ENCODE assay signal across 8 cellular contexts in genomic region chr9:97923529-97924108, GRCh38. TPM values are rescaled to one million over a fixed set of nuclear protein-coding genes. Genes with fewer than 3 reads are reported as not detected.
DNase-seq lines count a peak whose midpoint lies in the region; ATAC-seq, FAIRE-seq and TF ChIP-seq lines count a peak whose summit lies in the region.

No MANE protein-coding gene starts in this region.

- H3K9me3 ChIP-seq in iPS-20b (ENCODE audit: insufficient read depth, low read depth, low read length) (no peaks in the 10 kb centered on the region), small intestine (ENCODE audit: control insufficient read depth, low read depth) (no peaks in the 10 kb centered on the region)

- ATAC-seq in HG02870 (IDR thresholded peaks at IDR 0.05; ENCODE audit: unreplicated experiment) = no peak

- peaks cover 12% of the 10 kb centered on the region for H3K27me3 Mint-ChIP-seq in HFFc6 (ENCODE audit: insufficient read depth)

- H3K4me1 ChIP-seq in iPS-20b (ENCODE audit: insufficient read depth, low read length) = no peaks in the 10 kb centered on the region
- peaks cover 0 to 1% of the 10 kb centered on the region in 2 donors for H3K4me1 ChIP-seq in small intestine (ENCODE audit: control insufficient read depth in 2 of 2, insufficient read depth in 1 of 2, low read depth in 1 of 2, low read length in 1 of 2)

- in situ Hi-C loops in astrocyte of the spinal cord (cut with HindIII; ENCODE audit: low sequenced_read_pairs) = no loop called here

- peak; percentile 25 for DNase-seq in DMS153 (lab: John Stamatoyannopoulos, UW)
- peak; percentile 74 for DNase-seq in HFFc6
- DNase-seq in NCI-H187 treated with DMSO at 0.1 percent for 48 hours (lab: John Stamatoyannopoulos, UW) = peak; percentile 14
- DNase-seq in T-helper 22 cell (ENCODE audit: low read depth) = peak; percentile 45
- peak; percentile 85 for DNase-seq in astrocyte of the spinal cord (ENCODE audit: low read depth, low spot score)
- DNase-seq in small intestine = peak; percentile 82

- H3K36me3 ChIP-seq in iPS-20b (ENCODE audit: insufficient read depth, low read depth, low read length) (no peaks in the 10 kb centered on the region), small intestine (ENCODE audit: control insufficient read depth in 2 of 2, insufficient read depth in 2 of 2, low read length in 2 of 2) (no peaks in the 10 kb centered on the region)

- peak; percentile 92 for TF ChIP-seq CTCF in HFFc6 (IDR thresholded peaks at IDR 0.05)
- TF ChIP-seq CTCF in astrocyte of the spinal cord (IDR thresholded peaks at IDR 0.05; ENCODE audit: low read depth, low read length) = peak; percentile 64

- no peak overlapping the region for H3K9ac ChIP-seq in iPS-20b (ENCODE audit: low read depth, low read length)

- H3K4me3 ChIP-seq in astrocyte of the spinal cord (ENCODE audit: low read depth, low read length) (peak overlapping the region; percentile 16), iPS-20b (ENCODE audit: low read length) (0 out of 2 replicates have a peak overlapping the region, but pooled peaks have one; percentile 39), small intestine (ENCODE audit: low read depth in 1 of 2, low read length in 2 of 2) (no peak overlapping the region)

- H3K36me3 Mint-ChIP-seq in HFFc6 (ENCODE audit: low read depth) = peaks cover 6% of the 10 kb centered on the region

- H3K27me3 ChIP-seq in iPS-20b (ENCODE audit: insufficient read depth, low read length) (peaks cover 59% of the 10 kb centered on the region), small intestine (ENCODE audit: control insufficient read depth in 2 of 2, insufficient read depth in 2 of 2, low read length in 2 of 2) (no peaks in the 10 kb centered on the region)

- H3K4me3 Mint-ChIP-seq in HFFc6 = peak overlapping the region; percentile 81

- H3K9me3 Mint-ChIP-seq in HFFc6 = no peaks in the 10 kb centered on the region

- no peak overlapping the region for H3K27ac ChIP-seq in iPS-20b (ENCODE audit: low read length)
- H3K27ac ChIP-seq in small intestine (ENCODE audit: low read depth in 1 of 2, low read length in 1 of 2) = no peak overlapping the region

- peak overlapping the region; percentile 51 for H3K27ac Mint-ChIP-seq in HFFc6

- peak; percentile 55 for FAIRE-seq in small intestine (lab: Jason Lieb, UNC)

- WGBS in small intestine, 3 donors = 0 to 1% (median 0%) methylated on average over 8 of the region's 8 CpGs

- H3K4me1 Mint-ChIP-seq in HFFc6 (ENCODE audit: low read depth) = peaks cover 44% of the 10 kb centered on the region

RNA-seq across cellular contexts. Expression of gene TRMO, which starts 1.3 kb away (rescaled TPM):
- 10 to 100 TPM in 2 of 6 experiments, 1 to 10 TPM in 4; 8.4 to 10.9 (median 9.6) TPM for total RNA-seq in HFFc6 (2021; fragmentation: NEBNext Ultra II Directional; extraction: Animal tissue kit (Norgen Biotek cat#: 25700))
- polyA plus RNA-seq in small intestine = 10 to 100 TPM in 1 of 3 donors, 1 to 10 TPM in 2; 6.2 to 10.8 (median 9.2) TPM

RNA-seq across cellular contexts. Expression of gene HEMGN, which starts 14.4 kb away (rescaled TPM):
- total RNA-seq in HFFc6 (2021; fragmentation: NEBNext Ultra II Directional; extraction: Animal tissue kit (Norgen Biotek cat#: 25700)) = not detected
- under 1 TPM in 1 of 3 donors, not detected in 2; 0.03 TPM for polyA plus RNA-seq in small intestine

RNA-seq across cellular contexts. Expression of gene ANP32B, which starts 59.5 kb away (rescaled TPM):
- 100 to 1,000 TPM in 5 of 6 experiments, 10 to 100 TPM in 1; 99.6 to 165 (median 155) TPM for total RNA-seq in HFFc6 (2021; fragmentation: NEBNext Ultra II Directional; extraction: Animal tissue kit (Norgen Biotek cat#: 25700))
- polyA plus RNA-seq in small intestine = 100 to 1,000 TPM; 106 to 188 (median 176) TPM

Comparison
In these comparisons a context has a peak if more than half of its experiments do, and no peak if none do; other contexts are left out.
1. DNase-seq: peak in every context shown above with its lines; median percentile 85 in astrocyte of the spinal cord; 82 in small intestine; 74 in HFFc6; 45 in T-helper 22 cell; 25 in DMS153; 14 in NCI-H187 treated with DMSO at 0.1 percent for 48 hours.
2. H3K4me3 ChIP-seq: peak in astrocyte of the spinal cord (single experiment) and iPS-20b (single experiment); none in small intestine (0 of 2).